In the genomic region with DNA sequence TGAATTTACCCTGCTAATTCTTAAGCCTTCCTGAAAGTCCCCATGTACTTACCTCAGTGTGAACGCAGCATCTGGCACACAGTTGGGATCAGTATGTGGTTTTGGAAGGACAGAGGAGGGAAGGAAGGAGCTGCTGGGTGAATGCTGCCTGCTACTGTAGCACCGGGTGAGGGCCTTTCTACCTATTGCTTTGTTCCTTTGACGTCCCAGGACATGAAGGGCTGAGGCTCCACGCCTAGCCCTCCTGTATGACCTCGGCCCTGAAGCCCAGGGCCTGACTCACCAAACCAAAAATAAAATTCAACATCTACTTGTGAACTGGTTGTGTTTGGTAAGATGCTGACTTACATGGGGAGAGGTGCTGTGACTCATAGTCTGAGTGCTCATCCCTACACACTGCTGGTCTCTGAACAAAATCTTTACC, we compare ENCODE assay signal across 9 cellular contexts. TPM values are rescaled to one million over a fixed set of nuclear protein-coding genes. Genes with fewer than 3 reads are reported as not detected.
DNase-seq lines count a peak whose midpoint lies in the region; ATAC-seq and FAIRE-seq lines count a peak whose summit lies in the region.
"Had no signal": no experiment of that assay in that cellular context is flagged by ENCODE, and none has a peak within 500 bp of the region (broad histone marks: within the 10 kb centered on the region; RNA-seq: fewer than 3 reads in every experiment).

No MANE protein-coding gene starts in this region.

- CTCF ChIA-PET in CD8-positive, alpha-beta memory T cell (lab: Charles Lee): interaction anchor here (0.9 to 1.3 kb wide), 2 partner anchors 8 to 10 kb away, joined by 3 read pairs; no protein-coding TSS in a partner anchor

- peaks cover 0 to 43% (median 4%) of the 10 kb centered on the region in 3 donors for H3K36me3 Mint-ChIP-seq in CD8-positive, alpha-beta memory T cell
- peaks cover 23% of the 10 kb centered on the region for H3K36me3 Mint-ChIP-seq in activated naive CD8-positive, alpha-beta T cell treated with anti-CD3 and anti-CD28 coated beads, Interleukin-2, amount 50 U/mL, for 24 hours (ENCODE audit: low read depth)

- H3K4me1 ChIP-seq in CD8-positive, alpha-beta memory T cell (ENCODE audit: insufficient read depth, low read length): peaks cover 15% of the 10 kb centered on the region
- peaks cover 0 to 4% of the 10 kb centered on the region in 2 donors for H3K4me1 ChIP-seq in small intestine (ENCODE audit: control insufficient read depth in 2 of 2, insufficient read depth in 1 of 2, low read depth in 1 of 2, low read length in 1 of 2)

- H3K27me3 Mint-ChIP-seq in CD8-positive, alpha-beta memory T cell: no peaks in the 10 kb centered on the region
- H3K27me3 Mint-ChIP-seq in activated naive CD8-positive, alpha-beta T cell treated with anti-CD3 and anti-CD28 coated beads, Interleukin-2, amount 50 U/mL, for 24 hours: no peaks in the 10 kb centered on the region

- FAIRE-seq in small intestine (lab: Jason Lieb, UNC): no peak
- FAIRE-seq: endothelial cell of umbilical vein had no signal

- peak overlapping the region in 5 of 8 donors; percentile 36 to 56 (median 47) for H3K27ac Mint-ChIP-seq in CD8-positive, alpha-beta memory T cell
- peak overlapping the region; percentile 6 for H3K27ac Mint-ChIP-seq in activated naive CD8-positive, alpha-beta T cell treated with anti-CD3 and anti-CD28 coated beads, Interleukin-2, amount 50 U/mL, for 24 hours

- WGBS in small intestine, 3 donors: 68 to 84% (median 73%) methylated on average over 5 of the region's 5 CpGs

- H3K9me3 ChIP-seq in CD8-positive, alpha-beta memory T cell (ENCODE audit: low read length): no peaks in the 10 kb centered on the region
- no peaks in the 10 kb centered on the region for H3K9me3 ChIP-seq in small intestine (ENCODE audit: control insufficient read depth, low read depth)

- H3K36me3 ChIP-seq in CD8-positive, alpha-beta memory T cell (ENCODE audit: insufficient read depth, low read length): no peaks in the 10 kb centered on the region
- peaks cover 0 to 5% of the 10 kb centered on the region in 2 donors for H3K36me3 ChIP-seq in small intestine (ENCODE audit: control insufficient read depth in 2 of 2, insufficient read depth in 2 of 2, low read length in 2 of 2)

- no peak for DNase-seq in CD8-positive, alpha-beta memory T cell
- no peak for DNase-seq in activated naive CD8-positive, alpha-beta T cell treated with anti-CD3 and anti-CD28 coated beads, Interleukin-2, amount 50 U/mL, for 24 hours
- DNase-seq in kidney tubule cell (ENCODE audit: low spot score) (peak; percentile 90), HuH-7.5 (ENCODE audit: low spot score) (no peak), small intestine (no peak)

- ATAC-seq in HG02885 (IDR thresholded peaks at IDR 0.05; ENCODE audit: poor library complexity, unreplicated experiment) (peak; percentile 69), GM21825 (IDR thresholded peaks at IDR 0.05; ENCODE audit: unreplicated experiment) (no peak), GM21528 (IDR thresholded peaks at IDR 0.05; ENCODE audit: low FRiP score, unreplicated experiment) (no peak)
- peak; percentile 98 for ATAC-seq in activated naive CD8-positive, alpha-beta T cell treated with anti-CD3 and anti-CD28 coated beads, Interleukin-2, amount 50 U/mL, for 24 hours

- H3K4me3 ChIP-seq in CD8-positive, alpha-beta memory T cell (ENCODE audit: low read length): no peak overlapping the region
- H3K4me3 ChIP-seq in small intestine (ENCODE audit: low read depth in 1 of 2, low read length in 2 of 2): no peak overlapping the region

- no peak overlapping the region for H3K27ac ChIP-seq in CD8-positive, alpha-beta memory T cell (ENCODE audit: low read depth, low read length)
- peak overlapping the region in 1 of 2 donors; percentile 2 for H3K27ac ChIP-seq in small intestine (ENCODE audit: low read depth in 1 of 2, low read length in 1 of 2)

- no peaks in the 10 kb centered on the region for H3K9me3 Mint-ChIP-seq in CD8-positive, alpha-beta memory T cell
- no peaks in the 10 kb centered on the region for H3K9me3 Mint-ChIP-seq in activated naive CD8-positive, alpha-beta T cell treated with anti-CD3 and anti-CD28 coated beads, Interleukin-2, amount 50 U/mL, for 24 hours

- H3K4me1 Mint-ChIP-seq in CD8-positive, alpha-beta memory T cell: peaks cover 79 to 96% (median 91%) of the 10 kb centered on the region in 3 donors
- H3K4me1 Mint-ChIP-seq in activated naive CD8-positive, alpha-beta T cell treated with anti-CD3 and anti-CD28 coated beads, Interleukin-2, amount 50 U/mL, for 24 hours: peaks cover 71% of the 10 kb centered on the region

- POLR2A ChIA-PET in CD8-positive, alpha-beta memory T cell (lab: Charles Lee): no interaction called here

- no peaks in the 10 kb centered on the region for H3K27me3 ChIP-seq in CD8-positive, alpha-beta memory T cell (ENCODE audit: insufficient read depth, low read length, poor library complexity, severe bottlenecking)
- no peaks in the 10 kb centered on the region for H3K27me3 ChIP-seq in small intestine (ENCODE audit: control insufficient read depth in 2 of 2, insufficient read depth in 2 of 2, low read length in 2 of 2)

- peak overlapping the region in 1 of 7 donors; percentile 25 for H3K4me3 Mint-ChIP-seq in CD8-positive, alpha-beta memory T cell
- H3K4me3 Mint-ChIP-seq in activated naive CD8-positive, alpha-beta T cell treated with anti-CD3 and anti-CD28 coated beads, Interleukin-2, amount 50 U/mL, for 24 hours: no peak overlapping the region

RNA-seq across cellular contexts. Expression of gene ARID1B, which starts 51.1 kb away (rescaled TPM):
- total RNA-seq in CD8-positive, alpha-beta memory T cell: 10 to 100 TPM; 53.0 to 57.9 TPM
- 19.1 TPM for polyA plus RNA-seq in CD8-positive, alpha-beta memory T cell
- polyA plus RNA-seq in small intestine: 10 to 100 TPM in 2 of 3 donors, 1 to 10 TPM in 1; 7.3 to 23.3 (median 10.7) TPM

Comparison
In these comparisons a context has a peak if more than half of its experiments do, and no peak if none do; other contexts are left out.
1. ATAC-seq: peak in HG02885 (single experiment) and activated naive CD8-positive, alpha-beta T cell treated with anti-CD3 and anti-CD28 coated beads, Interleukin-2, amount 50 U/mL, for 24 hours (single experiment); none in GM21825 (single experiment) and GM21528 (single experiment).